16 cellular contexts compared by ENCODE assay signal in genomic region chr2:112000399-112001135, GRCh38. TPM values are rescaled to one million over a fixed set of nuclear protein-coding genes. Genes with fewer than 3 reads are reported as not detected.
A peak's percentile ranks its signal among the peaks of the same experiment; 100 is the strongest.
DNase-seq lines count a peak whose midpoint lies in the region; ATAC-seq, FAIRE-seq and TF ChIP-seq lines count a peak whose summit lies in the region.
"Had no signal": no experiment of that assay in that cellular context is flagged by ENCODE, and none has a peak within 500 bp of the region (broad histone marks: within the 10 kb centered on the region; RNA-seq: fewer than 3 reads in every experiment).

No MANE protein-coding gene starts in this region.

- FAIRE-seq in GM12878 (lab: Jason Lieb, UNC) (no peak), pancreas (lab: Jason Lieb, UNC) (no peak)
- FAIRE-seq: G401.6, RCC 7860 had no signal

- CTCF ChIA-PET in GM12878 (lab: Yijun Ruan, JAX): interaction anchor here (0.8 to 2.0 kb wide), 4 partner anchors 43 to 100 kb away, joined by 3 to 8 read pairs (median 5); no protein-coding TSS in a partner anchor

- no peak for DNase-seq in GM12878 (ENCODE audit: low read depth, low spot score)
- no peak for DNase-seq in activated CD4-positive, alpha-beta T cell treated with anti-CD3 and anti-CD28 coated beads for 4 hours
- no peak for DNase-seq in pancreas
- DNase-seq: Calu3, NCI-H187 treated with DMSO at 0.1 percent for 48 hours, NCI-H510A, SHP77 treated with DMSO at 0.1 percent for 48 hours, T-helper 17 cell had no signal

- peaks cover 29% of the 10 kb centered on the region for H3K4me1 Mint-ChIP-seq in stimulated activated memory B cell treated with anti-CD40 and anti-IgM and Interleukin-4, amounts not matched to agents 10 μg/mL and 1 μg/mL and 100 μg/mL, for 72 hours
- H3K4me1 Mint-ChIP-seq: T-helper 17 cell had no signal

- H3K9me3 ChIP-seq in DOHH2 (ENCODE audit: control insufficient read depth, insufficient read depth, low read length): no peaks in the 10 kb centered on the region
- H3K9me3 ChIP-seq in GM12878 (replicated peaks; ENCODE audit: control insufficient read depth, insufficient read depth, low read length): no peaks in the 10 kb centered on the region
- H3K9me3 ChIP-seq in pancreas: no peaks in the 10 kb centered on the region

- H3K9ac ChIP-seq in GM12878 (ENCODE audit: control insufficient read depth, insufficient read depth, low read length): no peak overlapping the region
- H3K9ac ChIP-seq: KMS-11 had no signal

- no peaks in the 10 kb centered on the region for H3K9me3 Mint-ChIP-seq in stimulated activated memory B cell treated with anti-CD40 and anti-IgM and Interleukin-4, amounts not matched to agents 10 μg/mL and 1 μg/mL and 100 μg/mL, for 72 hours

- SMC1A ChIA-PET in GM12878 (lab: Charles Lee; ENCODE audit: uncharacterized antibody, unreplicated experiment): interaction anchor here (0.7 to 2.0 kb wide), 7 partner anchors 8 to 112 kb away, joined by 3 to 6 read pairs (median 3); no protein-coding TSS in a partner anchor

- WGBS in GM12878 (ENCODE audit: insufficient coverage, insufficient replicate concordance, low lambda C conversion rate, missing lambda C conversion rate): 50% methylated on average over 5 of the region's 5 CpGs
- WGBS in pancreas, 2 donors: 77 to 82% methylated on average over 5 of the region's 5 CpGs

- in situ Hi-C loops in GM12878 (cut with MboI): no loop called here

- no peaks in the 10 kb centered on the region for H3K36me3 Mint-ChIP-seq in stimulated activated memory B cell treated with anti-CD40 and anti-IgM and Interleukin-4, amounts not matched to agents 10 μg/mL and 1 μg/mL and 100 μg/mL, for 72 hours

- H3K79me2 ChIP-seq in DOHH2 (ENCODE audit: control insufficient read depth, low read length) (no peaks in the 10 kb centered on the region), GM12878 (ENCODE audit: control insufficient read depth, insufficient read depth, low read length) (no peaks in the 10 kb centered on the region)

- no peak for TF ChIP-seq POLR2A in GM12878 (IDR thresholded peaks at IDR 0.05; ENCODE audit: low read depth, low read length)

- H3K9me2 ChIP-seq in DOHH2 (replicated peaks; ENCODE audit: control insufficient read depth, low read length): no peaks in the 10 kb centered on the region

- ATAC-seq in HG03342 (IDR thresholded peaks at IDR 0.05; ENCODE audit: unreplicated experiment): peak; percentile 19
- ATAC-seq in GM12878: peak; percentile 53
- no peak for ATAC-seq in stimulated activated memory B cell treated with anti-CD40 and anti-IgM and Interleukin-4, amounts not matched to agents 10 μg/mL and 1 μg/mL and 100 μg/mL, for 72 hours
- ATAC-seq in HG02610 (IDR thresholded peaks at IDR 0.05; ENCODE audit: unreplicated experiment): no peak
- no peak for ATAC-seq in pancreas
- ATAC-seq: T-helper 17 cell had no signal

- H3K36me3 ChIP-seq in DOHH2 (ENCODE audit: control insufficient read depth, low read length) (no peaks in the 10 kb centered on the region), GM12878 (ENCODE audit: control insufficient read depth in 2 of 2, insufficient read depth in 2 of 2, low read length in 1 of 2) (no peaks in the 10 kb centered on the region), pancreas (peaks cover 0 to 7% (median 0%) of the 10 kb centered on the region in 3 donors)
- H3K36me3 ChIP-seq: MG63 had no signal

- H3F3A ChIP-seq in DOHH2 (ENCODE audit: control insufficient read depth, insufficient read depth): peaks cover 8% of the 10 kb centered on the region

- peak overlapping the region; percentile 36 for H2AFZ ChIP-seq in GM12878 (ENCODE audit: control insufficient read depth, low read depth, low read length)

- H3K4me1 ChIP-seq in DOHH2 (ENCODE audit: control insufficient read depth, low read length) (peaks cover 16% of the 10 kb centered on the region), GM12878 (ENCODE audit: control insufficient read depth, insufficient read depth, low read length) (peaks cover 15% of the 10 kb centered on the region), pancreas (peaks cover 0 to under 1% (median 0%) of the 10 kb centered on the region in 3 donors)

- TF ChIP-seq CTCF in DOHH2 (IDR thresholded peaks at IDR 0.05; ENCODE audit: low read depth, low read length, poor library complexity, severe bottlenecking) (no peak), GM12878 (IDR thresholded peaks at IDR 0.05 in 2 of 3, conservative IDR thresholded peaks at IDR 0.05 in 1 of 3; ENCODE audit: control insufficient read depth in 2 of 3, extremely low read depth in 1 of 3, insufficient read depth in 1 of 3, low read depth in 3 of 3, low read length in 3 of 3) (no peak), pancreas (IDR thresholded peaks at IDR 0.05) (no peak)

- peak overlapping the region; percentile 46 for H3K4me2 ChIP-seq in DOHH2 (ENCODE audit: low read length)
- H3K4me2 ChIP-seq in GM12878 (ENCODE audit: control insufficient read depth, insufficient read depth): peak overlapping the region; percentile 49
- H3K4me2 ChIP-seq: KMS-11 had no signal

- H3K4me3 ChIP-seq in DOHH2 (ENCODE audit: low read length) (peak overlapping the region; percentile 4; the same call in 1 of the 2 replicates), GM12878 (peak overlapping the region; percentile 40; the same call in 1 of the 2 replicates), pancreas (no peak overlapping the region)
- H3K4me3 ChIP-seq: MG63 had no signal

- RAD21 ChIA-PET in GM12878 (lab: Charles Lee; ENCODE audit: unreplicated experiment): interaction anchor here (1.4 to 2.4 kb wide), 3 partner anchors 17 to 101 kb away, joined by 4 to 14 read pairs (median 14); partner anchors contain the start of gene MERTK

- TF ChIP-seq EP300 in GM12878 (IDR thresholded peaks at IDR 0.05; ENCODE audit: borderline replicate concordance in 1 of 2, control insufficient read depth in 1 of 2, low read depth in 2 of 2, low read length in 2 of 2): no peak

- POLR2A ChIA-PET in GM12878 (lab: Charles Lee): interaction anchor here (1.3 to 1.7 kb wide), 2 partner anchors 93 to 98 kb away, joined by 3 to 5 read pairs; no protein-coding TSS in a partner anchor

- H3K4me3 Mint-ChIP-seq in stimulated activated memory B cell treated with anti-CD40 and anti-IgM and Interleukin-4, amounts not matched to agents 10 μg/mL and 1 μg/mL and 100 μg/mL, for 72 hours: peak overlapping the region; percentile 15
- H3K4me3 Mint-ChIP-seq: T-helper 17 cell had no signal

- BruUV-seq in GM12878 (replicated peaks; lab: Mats Ljungman, UMichigan): no TSS peak

- no peaks in the 10 kb centered on the region for H3K27me3 ChIP-seq in DOHH2 (ENCODE audit: control insufficient read depth, low read length)
- H3K27me3 ChIP-seq in GM12878 (replicated peaks in 1 of 2; ENCODE audit: control insufficient read depth in 2 of 2, insufficient read depth in 2 of 2, low read length in 1 of 2): no peaks in the 10 kb centered on the region
- H3K27me3 ChIP-seq in pancreas: no peaks in the 10 kb centered on the region
- H3K27me3 ChIP-seq: MG63 had no signal

- H4K20me1 ChIP-seq in DOHH2 (ENCODE audit: control insufficient read depth, insufficient read depth, low read depth, low read length) (no peaks in the 10 kb centered on the region), GM12878 (ENCODE audit: control insufficient read depth, insufficient read depth) (no peaks in the 10 kb centered on the region)

- no peak overlapping the region for H3K27ac ChIP-seq in DOHH2 (ENCODE audit: low read depth, low read length)
- peak overlapping the region; percentile 35; the same call in 1 of the 2 replicates for H3K27ac ChIP-seq in GM12878 (ENCODE audit: control insufficient read depth, insufficient read depth)
- no peak overlapping the region for H3K27ac ChIP-seq in pancreas
- H3K27ac ChIP-seq: KMS-11 had no signal

- no peak for TF ChIP-seq RAD21 in GM12878 (IDR thresholded peaks at IDR 0.05; ENCODE audit: insufficient read depth, low read depth, low read length)

- H3K27ac Mint-ChIP-seq in stimulated activated memory B cell treated with anti-CD40 and anti-IgM and Interleukin-4, amounts not matched to agents 10 μg/mL and 1 μg/mL and 100 μg/mL, for 72 hours: peak overlapping the region; percentile 36
- H3K27ac Mint-ChIP-seq: T-helper 17 cell had no signal

- intact Hi-C loops in GM12878 (cut with micrococcal nuclease; ENCODE audit: unreplicated experiment) (no loop called here), pancreas (cut with DNase I) (no loop called here)

- H3K27me3 Mint-ChIP-seq in stimulated activated memory B cell treated with anti-CD40 and anti-IgM and Interleukin-4, amounts not matched to agents 10 μg/mL and 1 μg/mL and 100 μg/mL, for 72 hours: no peaks in the 10 kb centered on the region

TF ChIP-seq in GM12878, 131 proteins besides CTCF, POLR2A, EP300 and RAD21 (continues in another document):
- TF ChIP-seq ESRRA (IDR thresholded peaks at IDR 0.05; ENCODE audit: low read length): no peak
- no peak for TF ChIP-seq FOXM1 (IDR thresholded peaks at IDR 0.05; ENCODE audit: low read depth, low read length)
- no peak for TF ChIP-seq BMI1 (IDR thresholded peaks at IDR 0.05; ENCODE audit: borderline replicate concordance)

RNA-seq across cellular contexts. Expression of gene TMEM87B, which starts 54.5 kb away (rescaled TPM):
- 35.5 and 36.2 TPM in 2 replicates for total RNA-seq in GM12878 (2013; cell fraction: nucleolus; rRNA removed)
- 11.5 and 16.0 TPM in 2 replicates for total RNA-seq in GM12878 (2014; rRNA removed)
- total RNA-seq in GM12878 (2014; rRNA removed; fragmentation: Illumina TruSeq; extraction: Trizol): 20.6 and 20.9 TPM in 2 replicates
- total RNA-seq in GM12878 (2021): 11.8 and 12.8 TPM in 2 replicates
- 8.4 TPM for polyA plus RNA-seq in GM12878 (2011; ENCODE audit: low read depth)
- 17.2 and 23.6 TPM in 2 replicates for polyA plus RNA-seq in GM12878 (2011; rRNA removed)
- 6.1 and 7.2 TPM in 2 replicates for polyA plus RNA-seq in GM12878 (2011; cell fraction: cytosol; rRNA removed)
- 13.8 and 15.6 TPM in 2 replicates for polyA plus RNA-seq in GM12878 (2011; cell fraction: nucleus; rRNA removed)
- polyA plus RNA-seq in GM12878 (2012): 16.6 and 17.4 TPM in 2 replicates
- polyA plus RNA-seq in GM12878 (2014; fragmentation: Illumina TruSeq; extraction: Trizol): 18.1 and 25.7 TPM in 2 replicates
- 1 to 10 TPM; 5.7 to 8.2 TPM for polyA plus RNA-seq in GM12878 (2014; fragmentation: Nextera tagmentation; extraction: Ambion mirVana)
- polyA plus RNA-seq in GM12878 (2014; rRNA removed): 9.5 and 10.1 TPM in 2 replicates
- 10 to 100 TPM; 12.9 to 15.9 TPM for polyA plus RNA-seq in GM12878 (2016; fragmentation: Nextera tagmentation; extraction: Ambion mirVana)
- polyA minus RNA-seq in GM12878 (2011; rRNA and poly(A)+ RNA removed): 8.9 and 11.8 TPM in 2 replicates
- 7.7 and 9.4 TPM in 2 replicates for polyA minus RNA-seq in GM12878 (2011; cell fraction: cytosol; rRNA and poly(A)+ RNA removed)
- polyA minus RNA-seq in GM12878 (2011; cell fraction: nucleus; rRNA and poly(A)+ RNA removed): 6.8 and 9.5 TPM in 2 replicates
- total RNA-seq in pancreas: 10 to 100 TPM; 10.1 to 21.7 (median 14.0) TPM
- polyA plus RNA-seq in pancreas: 10 to 100 TPM in 1 of 2 donors, 1 to 10 TPM in 1; 4.7 to 11.6 TPM

Comparison
In these comparisons a context has a peak if more than half of its experiments do, and no peak if none do; other contexts are left out.
1. H3K4me3 ChIP-seq: peak in DOHH2 (single experiment) and GM12878 (single experiment); none in pancreas (0 of 4).
2. ATAC-seq: peak in HG03342 (single experiment) and GM12878 (single experiment); none in stimulated activated memory B cell treated with anti-CD40 and anti-IgM and Interleukin-4, amounts not matched to agents 10 μg/mL and 1 μg/mL and 100 μg/mL, for 72 hours (single experiment), HG02610 (single experiment) and pancreas (0 of 4).